Comparison of ENCODE assay signal across 22 cellular contexts in genomic region chr6:41325446-41326066, GRCh38. TPM values are rescaled to one million over a fixed set of nuclear protein-coding genes. Genes with fewer than 3 reads are reported as not detected.
DNase-seq lines count a peak whose midpoint lies in the region; ATAC-seq, FAIRE-seq and TF ChIP-seq lines count a peak whose summit lies in the region.
"Had no signal": no experiment of that assay in that cellular context is flagged by ENCODE, and none has a peak within 500 bp of the region (broad histone marks: within the 10 kb centered on the region; RNA-seq: fewer than 3 reads in every experiment).

No MANE protein-coding gene starts in this region.

- H3K27me3 ChIP-seq in HCT116 (ENCODE audit: insufficient read depth, low read length) (peaks cover 52% of the 10 kb centered on the region), K562 (ENCODE audit: control insufficient read depth in 2 of 2, insufficient read depth in 2 of 2, low read length in 2 of 2) (peaks cover 3 to 9% of the 10 kb centered on the region in 2 experiments; a peak in 2 of 5 replicates)

- TF ChIP-seq POLR2A in HCT116 (IDR thresholded peaks at IDR 0.05; ENCODE audit: borderline replicate concordance, extremely low read depth, insufficient read depth, insufficient read length), result no peak
- no peak for TF ChIP-seq POLR2A in K562 (conservative IDR thresholded peaks at IDR 0.05)

- TF ChIP-seq CTCF in HCT116 (IDR thresholded peaks at IDR 0.05 in 2 of 3, conservative IDR thresholded peaks at IDR 0.05 in 1 of 3; ENCODE audit: borderline replicate concordance in 1 of 3, insufficient read depth in 1 of 3, low read depth in 2 of 3, low read length in 2 of 3) (no peak), K562 (IDR thresholded peaks at IDR 0.05 in 2 of 3, conservative IDR thresholded peaks at IDR 0.05 in 1 of 3; ENCODE audit: insufficient read depth in 2 of 3, low read depth in 1 of 3, low read length in 3 of 3) (no peak)

- H3K4me3 ChIP-seq in HCT116 (replicated peaks in 1 of 2; ENCODE audit: low read depth in 1 of 2, low read length in 2 of 2) (no peak overlapping the region), K562 (no peak overlapping the region)

- ATAC-seq in HCT116 (no peak), K562 (peak; percentile 64)
- ATAC-seq: HepG2 had no signal

- no peaks in the 10 kb centered on the region for H3K9me2 ChIP-seq in HCT116 (ENCODE audit: insufficient read depth)

- H4K20me1 ChIP-seq in HCT116 (ENCODE audit: insufficient read depth) (no peaks in the 10 kb centered on the region), K562 (replicated peaks; ENCODE audit: control insufficient read depth, insufficient read depth, low read length) (no peaks in the 10 kb centered on the region)

- DNase-seq in HCT116 (ENCODE audit: low read depth, low spot score) (no peak), NCI-H526 (lab: John Stamatoyannopoulos, UW) (peak; percentile 65 to 74), K562 (ENCODE audit: extremely low read depth in 1 of 4, low spot score in 3 of 4) (peak in 2 of 4 experiments; percentile 37 to 55), retina (peak; percentile 18), NCI-H446 (lab: John Stamatoyannopoulos, UW) (no peak), HuH-7.5 (ENCODE audit: low spot score) (no peak), KG1 (lab: John Stamatoyannopoulos, UW) (no peak)
- DNase-seq: Caco-2; GF-D8; HCEC 1CT; Karpas-422; NCI-H1417 treated with DMSO at 0.1 percent for 48 hours; NCI-H187 treated with DMSO at 0.1 percent for 48 hours; NCI-H2171; NCI-H446 treated with DMSO at 0.1 percent for 48 hours; NK-92 treated with Interleukin-12 subunit alpha and Interleukin-12 subunit beta, amount 100 ng/mL, for 24 hours; RPMI8226; SIG-M5 had no signal

- no peaks in the 10 kb centered on the region for H3K36me3 ChIP-seq in HCT116 (ENCODE audit: control insufficient read depth in 1 of 2, insufficient read depth in 2 of 2, low read length in 2 of 2)
- H3K36me3 ChIP-seq in K562 (ENCODE audit: control insufficient read depth, insufficient read depth, low read length), result no peaks in the 10 kb centered on the region

- no peaks in the 10 kb centered on the region for H3K9me3 ChIP-seq in HCT116 (ENCODE audit: control insufficient read depth in 1 of 2, insufficient read depth in 1 of 2, low read depth in 1 of 2, low read length in 2 of 2)
- no peaks in the 10 kb centered on the region for H3K9me3 ChIP-seq in K562 (replicated peaks; ENCODE audit: control insufficient read depth, insufficient read depth, low read depth, low read length)
- H3K9me3 ChIP-seq: Caco-2 had no signal

- in situ Hi-C loops in K562 (cut with MboI), result no loop called here

- BruUV-seq in HCT116 (replicated peaks; lab: Mats Ljungman, UMichigan), result no TSS peak
- BruUV-seq in K562 (replicated peaks; lab: Mats Ljungman, UMichigan), result no TSS peak

- TF ChIP-seq EP300 in K562 (IDR thresholded peaks at IDR 0.05; ENCODE audit: low read length), result peak; percentile 95

- H3K9me1 ChIP-seq in K562 (ENCODE audit: control insufficient read depth, insufficient read depth, low read length), result no peaks in the 10 kb centered on the region

- H3K79me2 ChIP-seq in HCT116 (ENCODE audit: insufficient read depth, low read length) (no peaks in the 10 kb centered on the region), K562 (ENCODE audit: control insufficient read depth, insufficient read depth, low read length) (no peaks in the 10 kb centered on the region)

- no peak for TF ChIP-seq RAD21 in HCT116 (IDR thresholded peaks at IDR 0.05; ENCODE audit: low read depth)
- no peak for TF ChIP-seq RAD21 in K562 (CRISPR knock-in tag; conservative IDR thresholded peaks at IDR 0.05 in 1 of 2, IDR thresholded peaks at IDR 0.05 in 1 of 2)

- POLR2A ChIA-PET in HCT116 (lab: Charles Lee), result no interaction called here
- POLR2A ChIA-PET in K562 (lab: Yijun Ruan, JAX), result interaction anchor here (0.8 to 1.4 kb wide), 4 partner anchors 13 to 251 kb away, joined by 3 to 4 read pairs (median 3); no protein-coding TSS in a partner anchor

- WGBS in K562 (ENCODE audit: insufficient coverage, low coverage, missing lambda C conversion rate), result 0% methylated on average over 4 of the region's 4 CpGs

- H3K27ac ChIP-seq in HCT116 (ENCODE audit: low read depth, low read length) (no peak overlapping the region), K562 (ENCODE audit: extremely low read depth, low read depth, low read length) (no peak overlapping the region; the same call in 1 of the 3 replicates)

- intact Hi-C loops in HCT116 (cut with micrococcal nuclease), result no loop called here
- intact Hi-C loops in K562 (cut with micrococcal nuclease), result no loop called here

- H3K9ac ChIP-seq in HCT116 (ENCODE audit: low read length), result no peak overlapping the region
- no peak overlapping the region for H3K9ac ChIP-seq in K562 (ENCODE audit: insufficient read depth in 1 of 2, low read depth in 2 of 2, low read length in 2 of 2)

- RAD21 ChIA-PET in HCT116 (lab: Charles Lee; ENCODE audit: low non-redundant PET in 1 of 2, low total read pairs in 2 of 2, uncharacterized antibody in 2 of 2, unreplicated experiment in 2 of 2), result no interaction called here

- no peak overlapping the region for H2AFZ ChIP-seq in HCT116 (ENCODE audit: low read depth, low read length, poor library complexity, severe bottlenecking)
- H2AFZ ChIP-seq in K562 (ENCODE audit: low read depth, low read length), result peak overlapping the region; percentile 70

- H3K4me2 ChIP-seq in HCT116 (ENCODE audit: low read length) (no peak overlapping the region), K562 (ENCODE audit: insufficient read depth, low read length) (peak overlapping the region; percentile 64)

- FAIRE-seq in K562 (lab: Jason Lieb, UNC), result no peak
- FAIRE-seq: GM19239, HepG2 had no signal

- H3K4me1 ChIP-seq in HCT116 (ENCODE audit: control insufficient read depth in 1 of 2, insufficient read depth in 2 of 2, low read length in 2 of 2) (no peaks in the 10 kb centered on the region), K562 (replicated peaks in 1 of 2; ENCODE audit: control insufficient read depth in 2 of 2, insufficient read depth in 2 of 2, low read length in 2 of 2) (peaks cover 0 to 12% of the 10 kb centered on the region in 2 experiments; a peak in 3 of 5 replicates)
- H3K4me1 ChIP-seq: Caco-2 had no signal

- CTCF ChIA-PET in HCT116 (lab: Charles Lee), result no interaction called here
- CTCF ChIA-PET in K562 (lab: Yijun Ruan, JAX; ENCODE audit: low intra/inter-chr PET ratio), result interaction anchor here (0.6 kb wide), 2 partner anchors 43 to 429 kb away, joined by 3 read pairs; no protein-coding TSS in a partner anchor

TF ChIP-seq in HCT116, 20 proteins besides CTCF, POLR2A, EP300 and RAD21 (continues in another document):
- TF ChIP-seq POLR2AphosphoS5 (IDR thresholded peaks at IDR 0.05; ENCODE audit: low read depth, low read length), result no peak

TF ChIP-seq in K562, 482 proteins besides CTCF, POLR2A, EP300 and RAD21 (continues in another document):
- TF ChIP-seq NONO (IDR thresholded peaks at IDR 0.05; ENCODE audit: low read depth in 2 of 2, low read length in 1 of 2), result no peak
- TF ChIP-seq CHCHD3 (CRISPR knock-in tag; IDR thresholded peaks at IDR 0.05), result no peak
- TF ChIP-seq GATAD2A (IDR thresholded peaks at IDR 0.05), result no peak
- TF ChIP-seq ZBTB17 (CRISPR knock-in tag; IDR thresholded peaks at IDR 0.05), result no peak

RNA-seq across cellular contexts. Expression of gene NCR2, which starts 9.9 kb away (rescaled TPM):
- total RNA-seq in HCT116 (2021; ENCODE audit: unreplicated experiment) (not detected), K562 (2014; rRNA removed) (not detected in 2 replicates), K562 (2014; rRNA removed; fragmentation: Illumina TruSeq; extraction: Trizol) (not detected in 2 replicates), K562 (2015; rRNA removed; fragmentation: Illumina TruSeq; extraction: Trizol) (not detected in 2 replicates), K562 (2021) (not detected in 2 replicates)
- not detected in 2 replicates for polyA plus RNA-seq in HCT116 (2012)
- total RNA-seq in K562 (2011; cell fraction: chromatin; rRNA removed; ENCODE audit: low replicate concordance), result not detected in 2 replicates
- not detected in 2 replicates for total RNA-seq in K562 (2011; cell fraction: nucleolus; rRNA removed)
- total RNA-seq in K562 (2011; cell fraction: nucleoplasm; rRNA removed), result not detected in 2 replicates
- polyA plus RNA-seq in K562 (2011; rRNA removed) (not detected in 2 replicates), K562 (2014; fragmentation: Illumina TruSeq; extraction: Trizol) (not detected in 2 replicates), K562 (2014; fragmentation: Nextera tagmentation; extraction: Ambion mirVana) (not detected), K562 (2014; rRNA removed) (not detected in 2 replicates)
- polyA plus RNA-seq in K562 (2011; cell fraction: cytosol; rRNA removed), result not detected in 2 replicates
- polyA plus RNA-seq in K562 (2011; cell fraction: nucleus; rRNA removed), result not detected in 2 replicates
- polyA plus RNA-seq in K562 (2012), result not detected in 2 replicates
- not detected in 2 replicates for polyA minus RNA-seq in K562 (2011; rRNA and poly(A)+ RNA removed)
- not detected in 2 replicates for polyA minus RNA-seq in K562 (2011; cell fraction: cytosol; rRNA and poly(A)+ RNA removed)
- not detected in 2 replicates for polyA minus RNA-seq in K562 (2011; cell fraction: nucleus; rRNA and poly(A)+ RNA removed)
- total RNA-seq: Caco-2, HepG2, MCF 10A had no signal
- polyA plus RNA-seq: CD14-positive monocyte, HepG2 had no signal

RNA-seq across cellular contexts. Expression of gene TREM1, which starts 39.1 kb away (rescaled TPM):
- 0.22 TPM for total RNA-seq in HCT116 (2021; ENCODE audit: unreplicated experiment)
- not detected in 2 replicates for polyA plus RNA-seq in HCT116 (2012)
- not detected in 2 replicates for total RNA-seq in K562 (2011; cell fraction: chromatin; rRNA removed; ENCODE audit: low replicate concordance)
- total RNA-seq in K562 (2011; cell fraction: nucleolus; rRNA removed), result not detected in 2 replicates
- not detected in 2 replicates for total RNA-seq in K562 (2011; cell fraction: nucleoplasm; rRNA removed)
- not detected in 2 replicates for total RNA-seq in K562 (2014; rRNA removed)
- total RNA-seq in K562 (2014; rRNA removed; fragmentation: Illumina TruSeq; extraction: Trizol), result not detected in 2 replicates
- total RNA-seq in K562 (2015; rRNA removed; fragmentation: Illumina TruSeq; extraction: Trizol), result not detected in 2 replicates
- total RNA-seq in K562 (2021), result not detected in 2 replicates
- polyA plus RNA-seq in K562 (2011; rRNA removed), result not detected in 2 replicates
- polyA plus RNA-seq in K562 (2011; cell fraction: cytosol; rRNA removed), result not detected in 2 replicates
- polyA plus RNA-seq in K562 (2011; cell fraction: nucleus; rRNA removed), result not detected in 2 replicates
- polyA plus RNA-seq in K562 (2012), result 0.55 TPM in 1 of 2 replicates, not detected in the other
- not detected in 2 replicates for polyA plus RNA-seq in K562 (2014; fragmentation: Illumina TruSeq; extraction: Trizol)
- polyA plus RNA-seq in K562 (2014; fragmentation: Nextera tagmentation; extraction: Ambion mirVana), result not detected
- polyA plus RNA-seq in K562 (2014; rRNA removed), result not detected in 2 replicates
- not detected in 2 replicates for polyA minus RNA-seq in K562 (2011; rRNA and poly(A)+ RNA removed)
- polyA minus RNA-seq in K562 (2011; cell fraction: cytosol; rRNA and poly(A)+ RNA removed), result not detected in 2 replicates
- polyA minus RNA-seq in K562 (2011; cell fraction: nucleus; rRNA and poly(A)+ RNA removed), result not detected in 2 replicates
- total RNA-seq: Caco-2, HepG2 had no signal

Comparison
In these comparisons a context has a peak if more than half of its experiments do, and no peak if none do; other contexts are left out.
1. DNase-seq: peak in NCI-H526 (2 of 2) and retina (single experiment); none in HCT116 (single experiment), NCI-H446 (0 of 2), HuH-7.5 (single experiment) and KG1 (single experiment).
2. Of the 22 proteins assayed by ChIP-seq in both K562 and HCT116: peak only in K562: FOSL1 and POLR2AphosphoS5; only in HCT116: EZH2; in both: none; in neither: 19.